25 cellular contexts compared by ENCODE assay signal in genomic region chr1:235913311-235913710, GRCh38. TPM values are rescaled to one million over a fixed set of nuclear protein-coding genes. Genes with fewer than 3 reads are reported as not detected.
DNase-seq lines count a peak whose midpoint lies in the region; ATAC-seq, FAIRE-seq and TF ChIP-seq lines count a peak whose summit lies in the region.
"Had no signal": no experiment of that assay in that cellular context is flagged by ENCODE, and none has a peak within 500 bp of the region (broad histone marks: within the 10 kb centered on the region; RNA-seq: fewer than 3 reads in every experiment).

No MANE protein-coding gene starts in this region.

- no peak overlapping the region for H2BK12ac ChIP-seq in mesenchymal stem cell (ENCODE audit: low read length in 2 of 2)
- no peak overlapping the region for H2BK12ac ChIP-seq in H9 (ENCODE audit: insufficient read length, low read depth, low read length)

- H3K79me1 ChIP-seq in mesenchymal stem cell (replicated peaks; ENCODE audit: low read length, poor library complexity, severe bottlenecking) (no peaks in the 10 kb centered on the region), H9 (ENCODE audit: insufficient read depth, low read depth, low read length, poor library complexity, severe bottlenecking) (no peaks in the 10 kb centered on the region)

- H3K4me3 ChIP-seq in bronchial epithelial cell (ENCODE audit: low read depth, low read length) = no peak overlapping the region
- no peak overlapping the region for H3K4me3 ChIP-seq in mesenchymal stem cell (ENCODE audit: insufficient read depth in 1 of 2, low read depth in 1 of 2, low read length in 2 of 2)
- H3K4me3 ChIP-seq in Caco-2 (ENCODE audit: low read depth, low read length) = no peak overlapping the region
- H3K4me3 ChIP-seq: adrenal gland, cardiac muscle cell, GM12878, hepatocyte, psoas muscle, uterus had no signal

- H3K27me3 ChIP-seq in bronchial epithelial cell (ENCODE audit: control insufficient read depth, insufficient read depth, low read length) (no peaks in the 10 kb centered on the region), mesenchymal stem cell (ENCODE audit: control insufficient read depth in 1 of 2, insufficient read depth in 1 of 2, low read length in 2 of 2) (no peaks in the 10 kb centered on the region), H9 (ENCODE audit: insufficient read depth, low read length) (no peaks in the 10 kb centered on the region), Caco-2 (replicated peaks; ENCODE audit: control insufficient read depth, insufficient read depth, low read length) (no peaks in the 10 kb centered on the region)
- H3K27me3 ChIP-seq: adrenal gland, cardiac muscle cell, hepatocyte, uterus had no signal

- H2BK15ac ChIP-seq in mesenchymal stem cell (ENCODE audit: low read depth, poor library complexity, severe bottlenecking) = no peak overlapping the region
- H2BK15ac ChIP-seq in H9 (ENCODE audit: low read depth, low read length) = no peak overlapping the region

- H3K9ac ChIP-seq in mesenchymal stem cell (ENCODE audit: low read length) = peak overlapping the region; percentile 28
- no peak overlapping the region for H3K9ac ChIP-seq in H9 (ENCODE audit: extremely low read depth, insufficient read length, low read length)

- no peak overlapping the region for H3K18ac ChIP-seq in mesenchymal stem cell (ENCODE audit: low read depth in 1 of 2, low read length in 2 of 2)
- H3K18ac ChIP-seq in H9 (ENCODE audit: insufficient read length, low read depth, low read length) = no peak overlapping the region

- no peak overlapping the region for H2AK5ac ChIP-seq in mesenchymal stem cell (ENCODE audit: low read length, severe bottlenecking)
- H2AK5ac ChIP-seq in H9 (ENCODE audit: insufficient read length, low read length) = no peak overlapping the region

- no peak overlapping the region for H3K14ac ChIP-seq in mesenchymal stem cell (ENCODE audit: low read length in 2 of 2)
- H3K14ac ChIP-seq in H9 (ENCODE audit: insufficient read depth, low read length) = no peak overlapping the region

- no peak overlapping the region for H4K8ac ChIP-seq in mesenchymal stem cell (ENCODE audit: low read length)
- H4K8ac ChIP-seq in H9 (replicated peaks; ENCODE audit: insufficient read length, low read depth, low read length) = no peak overlapping the region

- H3K4me3 Mint-ChIP-seq in natural killer cell treated with Interleukin-12 subunit alpha and Interleukin-12 subunit beta and Interleukin-15 and Interleukin-18, amount 100 ng/mL, for 72 hours = no peak overlapping the region
- H3K4me3 Mint-ChIP-seq in H9 (no peak overlapping the region), Caco-2 (ENCODE audit: unreplicated experiment) (no peak overlapping the region)
- H3K4me3 Mint-ChIP-seq: activated CD4-positive, alpha-beta memory T cell treated with anti-CD3 and anti-CD28 coated beads, Interleukin-2, amount 10 ng/mL, durations not matched to agents 7 days and 5 days; CD4-positive, alpha-beta memory T cell; stimulated activated effector memory CD8-positive, alpha-beta T cell treated with anti-CD3 and anti-CD28 coated beads, Interleukin-12 subunit alpha, Interleukin-12 subunit beta, amount 100 ng/mL, for 72 hours had no signal

- H3K4ac ChIP-seq in mesenchymal stem cell (ENCODE audit: low read depth in 1 of 2, low read length in 2 of 2) (no peak overlapping the region), H9 (ENCODE audit: low read depth, low read length) (no peak overlapping the region)

- ATAC-seq in natural killer cell treated with Interleukin-12 subunit alpha and Interleukin-12 subunit beta and Interleukin-15 and Interleukin-18, amount 100 ng/mL, for 72 hours = no peak
- ATAC-seq: GM12878; psoas muscle; stimulated activated effector memory CD8-positive, alpha-beta T cell treated with anti-CD3 and anti-CD28 coated beads, Interleukin-12 subunit alpha, Interleukin-12 subunit beta, amount 100 ng/mL, for 72 hours had no signal

- H3K9me3 ChIP-seq in mesenchymal stem cell (ENCODE audit: control insufficient read depth, low read length) (no peaks in the 10 kb centered on the region), H9 (ENCODE audit: control insufficient read depth, low read depth, low read length) (no peaks in the 10 kb centered on the region), Caco-2 (no peaks in the 10 kb centered on the region)
- H3K9me3 ChIP-seq: adrenal gland, psoas muscle, uterus had no signal

- H2BK120ac ChIP-seq in mesenchymal stem cell (ENCODE audit: low read depth, low read length) (no peak overlapping the region), H9 (ENCODE audit: low read depth, low read length, poor library complexity, severe bottlenecking) (no peak overlapping the region)

- no peak overlapping the region for H4K5ac ChIP-seq in H9 (ENCODE audit: insufficient read length, low read depth, low read length)

- H2BK5ac ChIP-seq in mesenchymal stem cell (ENCODE audit: low read depth, low read length, poor library complexity, severe bottlenecking) = no peak overlapping the region
- H2BK5ac ChIP-seq in H9 (ENCODE audit: insufficient read length, low read length) = no peak overlapping the region

- DNase-seq in EL (peak; percentile 84), M059J (ENCODE audit: low read depth) (peak; percentile 51), bronchial epithelial cell (ENCODE audit: low read depth) (peak; percentile 59), mesenchymal stem cell (no peak), GM19239 (ENCODE audit: insufficient read length, low spot score) (no peak), H9 (no peak), Caco-2 (no peak)
- DNase-seq in natural killer cell treated with Interleukin-12 subunit alpha and Interleukin-12 subunit beta and Interleukin-15 and Interleukin-18, amount 100 ng/mL, for 72 hours (ENCODE audit: low spot score) = no peak
- DNase-seq: activated CD4-positive, alpha-beta memory T cell treated with anti-CD3 and anti-CD28 coated beads, Interleukin-2, amount 10 ng/mL, durations not matched to agents 7 days and 5 days; activated CD4-positive, CD25-positive, alpha-beta regulatory T cell; activated gamma-delta T cell; adrenal gland; CD4-positive, alpha-beta memory T cell; foreskin melanocyte; MM.1S; NCI-H1417 treated with DMSO at 0.1 percent for 48 hours; NCI-H510A treated with DMSO at 0.1 percent for 48 hours; NK-92 treated with Interleukin-12 subunit alpha and Interleukin-12 subunit beta, amount 100 ng/mL, for 24 hours; psoas muscle; stimulated activated CD4-positive, alpha-beta T cell treated with anti-CD3 and anti-CD28 coated beads, Interleukin-2, amount 100 ng/mL, for 24 hours; uterus had no signal

- H3K36me3 ChIP-seq in bronchial epithelial cell (ENCODE audit: control insufficient read depth, insufficient read depth, low read length) (no peaks in the 10 kb centered on the region), mesenchymal stem cell (ENCODE audit: control insufficient read depth in 1 of 2, insufficient read depth in 2 of 2, low read depth in 1 of 2, low read length in 2 of 2) (no peaks in the 10 kb centered on the region), Caco-2 (ENCODE audit: control insufficient read depth, insufficient read depth, low read length) (no peaks in the 10 kb centered on the region)
- H3K36me3 ChIP-seq: adrenal gland, cardiac muscle cell, uterus had no signal

- no peak for FAIRE-seq in bronchial epithelial cell (lab: Jason Lieb, UNC)
- FAIRE-seq in GM19239 (lab: Jason Lieb, UNC) = no peak
- FAIRE-seq: GM12878 had no signal

- H3K27ac ChIP-seq in mesenchymal stem cell (ENCODE audit: low read length, poor library complexity, severe bottlenecking) = peak overlapping the region; percentile 72
- H3K27ac ChIP-seq in H9 (ENCODE audit: insufficient read length, low read depth, low read length) = no peak overlapping the region
- H3K27ac ChIP-seq: adrenal gland, cardiac muscle cell, hepatocyte, psoas muscle, uterus had no signal

- BruUV-seq in Caco-2 (replicated peaks; lab: Mats Ljungman, UMichigan) = no TSS peak

- H3K4me1 Mint-ChIP-seq in natural killer cell treated with Interleukin-12 subunit alpha and Interleukin-12 subunit beta and Interleukin-15 and Interleukin-18, amount 100 ng/mL, for 72 hours (ENCODE audit: low read depth in 2 of 2) = peaks cover 14 to 32% of the 10 kb centered on the region in 2 donors
- H3K4me1 Mint-ChIP-seq in H9 (peaks cover 13 to 20% of the 10 kb centered on the region in 2 experiments), Caco-2 (ENCODE audit: low read depth, unreplicated experiment) (peaks cover 9% of the 10 kb centered on the region)

- no peak overlapping the region for H4K91ac ChIP-seq in mesenchymal stem cell (ENCODE audit: low read length)
- no peak overlapping the region for H4K91ac ChIP-seq in H9 (ENCODE audit: insufficient read length, low read depth, low read length)

- intact Hi-C loops in Caco-2 (cut with micrococcal nuclease; ENCODE audit: unreplicated experiment) = no loop called here

- no peaks in the 10 kb centered on the region for H3K36me3 Mint-ChIP-seq in natural killer cell treated with Interleukin-12 subunit alpha and Interleukin-12 subunit beta and Interleukin-15 and Interleukin-18, amount 100 ng/mL, for 72 hours
- no peaks in the 10 kb centered on the region for H3K36me3 Mint-ChIP-seq in H9 (ENCODE audit: insufficient read depth in 1 of 3, low read depth in 3 of 3)
- no peaks in the 10 kb centered on the region for H3K36me3 Mint-ChIP-seq in Caco-2 (ENCODE audit: insufficient read depth, unreplicated experiment)
- H3K36me3 Mint-ChIP-seq: CD4-positive, alpha-beta memory T cell; stimulated activated effector memory CD8-positive, alpha-beta T cell treated with anti-CD3 and anti-CD28 coated beads, Interleukin-12 subunit alpha, Interleukin-12 subunit beta, amount 100 ng/mL, for 72 hours had no signal

- whole genome bisulfite sequencing in mesenchymal stem cell = 69% methylated on average over 1 of the region's 1 CpG
- WGBS in H9 (ENCODE audit: extremely low coverage, insufficient read length, low lambda C conversion rate) = no CpG with 5 or more reads among the region's 1 CpG

- H3T11ph ChIP-seq in H9 (ENCODE audit: low read length) = no peak overlapping the region

- H3K23ac ChIP-seq in mesenchymal stem cell (ENCODE audit: low read length in 2 of 2) = no peak overlapping the region
- H3K23ac ChIP-seq in H9 (ENCODE audit: insufficient read length, low read depth, low read length) = no peak overlapping the region

- H3K23me2 ChIP-seq in H9 (ENCODE audit: insufficient read length, low read depth, low read length, poor library complexity, severe bottlenecking) = no peaks in the 10 kb centered on the region

- no peak overlapping the region for H2AFZ ChIP-seq in mesenchymal stem cell (ENCODE audit: low read depth, low read length)
- no peak overlapping the region for H2AFZ ChIP-seq in H9 (ENCODE audit: low read length)
- H2AFZ ChIP-seq: hepatocyte had no signal

- POLR2A ChIA-PET in Caco-2 (lab: Charles Lee) = no interaction called here

- no peaks in the 10 kb centered on the region for H3K9me3 Mint-ChIP-seq in natural killer cell treated with Interleukin-12 subunit alpha and Interleukin-12 subunit beta and Interleukin-15 and Interleukin-18, amount 100 ng/mL, for 72 hours
- no peaks in the 10 kb centered on the region; a peak in 1 of 5 replicates for H3K9me3 Mint-ChIP-seq in H9
- no peaks in the 10 kb centered on the region for H3K9me3 Mint-ChIP-seq in Caco-2 (ENCODE audit: unreplicated experiment)
- H3K9me3 Mint-ChIP-seq: CD4-positive, alpha-beta memory T cell; stimulated activated effector memory CD8-positive, alpha-beta T cell treated with anti-CD3 and anti-CD28 coated beads, Interleukin-12 subunit alpha, Interleukin-12 subunit beta, amount 100 ng/mL, for 72 hours had no signal

- no peak overlapping the region for H3K56ac ChIP-seq in H9 (ENCODE audit: insufficient read length, low read depth, low read length)

- peaks cover 20% of the 10 kb centered on the region for H3K4me1 ChIP-seq in mesenchymal stem cell (ENCODE audit: control insufficient read depth, insufficient read depth, low read depth, low read length)
- H3K4me1 ChIP-seq in H9 (ENCODE audit: insufficient read depth, low read length) = no peaks in the 10 kb centered on the region
- H3K4me1 ChIP-seq in Caco-2 = peaks cover 5% of the 10 kb centered on the region

- H4K20me1 ChIP-seq in H9 (ENCODE audit: control insufficient read depth, insufficient read depth, insufficient read length) = no peaks in the 10 kb centered on the region

- CTCF ChIA-PET in Caco-2 (lab: Charles Lee) = no interaction called here

- H3K4me2 ChIP-seq in mesenchymal stem cell (ENCODE audit: low read length, poor library complexity, severe bottlenecking) (no peak overlapping the region), H9 (ENCODE audit: insufficient read depth, insufficient read length, low read length) (no peak overlapping the region)
- H3K4me2 ChIP-seq: hepatocyte had no signal

- no peaks in the 10 kb centered on the region for H3K79me2 ChIP-seq in H9 (ENCODE audit: insufficient read depth, low read length)
- H3K79me2 ChIP-seq: hepatocyte had no signal

- TF ChIP-seq CTCF in bronchial epithelial cell (IDR thresholded peaks at IDR 0.05; ENCODE audit: insufficient read depth, low read length, severe bottlenecking) (no peak), H9 (conservative IDR thresholded peaks at IDR 0.05) (no peak), Caco-2 (IDR thresholded peaks at IDR 0.05; ENCODE audit: insufficient read depth in 1 of 2, low read depth in 1 of 2, low read length in 1 of 2, severe bottlenecking in 1 of 2, unreplicated experiment in 1 of 2) (no peak)

- H2BK20ac ChIP-seq in H9 (ENCODE audit: low read depth, low read length, poor library complexity, severe bottlenecking) = no peak overlapping the region

- H3K27ac Mint-ChIP-seq in natural killer cell treated with Interleukin-12 subunit alpha and Interleukin-12 subunit beta and Interleukin-15 and Interleukin-18, amount 100 ng/mL, for 72 hours = peak overlapping the region in 1 of 2 donors; percentile 47
- H3K27ac Mint-ChIP-seq in H9 (no peak overlapping the region), Caco-2 (ENCODE audit: unreplicated experiment) (no peak overlapping the region)
- H3K27ac Mint-ChIP-seq: activated CD4-positive, alpha-beta memory T cell treated with anti-CD3 and anti-CD28 coated beads, Interleukin-2, amount 10 ng/mL, durations not matched to agents 7 days and 5 days; stimulated activated effector memory CD8-positive, alpha-beta T cell treated with anti-CD3 and anti-CD28 coated beads, Interleukin-12 subunit alpha, Interleukin-12 subunit beta, amount 100 ng/mL, for 72 hours had no signal

- no peaks in the 10 kb centered on the region for H3K27me3 Mint-ChIP-seq in natural killer cell treated with Interleukin-12 subunit alpha and Interleukin-12 subunit beta and Interleukin-15 and Interleukin-18, amount 100 ng/mL, for 72 hours
- H3K27me3 Mint-ChIP-seq in H9 (ENCODE audit: low read depth) (peaks cover 22% of the 10 kb centered on the region), Caco-2 (ENCODE audit: insufficient read depth, unreplicated experiment) (no peaks in the 10 kb centered on the region)
- H3K27me3 Mint-ChIP-seq: activated CD4-positive, alpha-beta memory T cell treated with anti-CD3 and anti-CD28 coated beads, Interleukin-2, amount 10 ng/mL, durations not matched to agents 7 days and 5 days; CD4-positive, alpha-beta memory T cell had no signal

RNA-seq across cellular contexts. Expression of gene LYST, which starts 46.6 kb away (rescaled TPM):
- 4.8 and 12.2 TPM in 2 replicates for total RNA-seq in M059J (2014; rRNA removed; shearing (Covaris generic))
- total RNA-seq in bronchial epithelial cell (14.0 and 19.6 TPM in 2 replicates), H9 (2021) (0.13 and 0.57 TPM in 2 replicates), Caco-2 (2022) (3.6 and 5.6 TPM in 2 replicates)
- polyA plus RNA-seq in mesenchymal stem cell (2013, experiment 1 of 2) = 4.3 TPM
- 5.7 TPM for polyA plus RNA-seq in mesenchymal stem cell (2013, experiment 2 of 2)
- 10 to 100 TPM; 68.8 to 91.2 TPM for total RNA-seq in natural killer cell treated with Interleukin-12 subunit alpha and Interleukin-12 subunit beta and Interleukin-15 and Interleukin-18, amount 100 ng/mL, for 72 hours

Comparison
In these comparisons a context has a peak if more than half of its experiments do, and no peak if none do; other contexts are left out.
1. DNase-seq: peak in EL (single experiment), M059J (single experiment) and bronchial epithelial cell (single experiment); none in mesenchymal stem cell (single experiment), GM19239 (single experiment), natural killer cell treated with Interleukin-12 subunit alpha and Interleukin-12 subunit beta and Interleukin-15 and Interleukin-18, amount 100 ng/mL, for 72 hours (single experiment), H9 (single experiment) and Caco-2 (0 of 2).